In the genomic region with DNA sequence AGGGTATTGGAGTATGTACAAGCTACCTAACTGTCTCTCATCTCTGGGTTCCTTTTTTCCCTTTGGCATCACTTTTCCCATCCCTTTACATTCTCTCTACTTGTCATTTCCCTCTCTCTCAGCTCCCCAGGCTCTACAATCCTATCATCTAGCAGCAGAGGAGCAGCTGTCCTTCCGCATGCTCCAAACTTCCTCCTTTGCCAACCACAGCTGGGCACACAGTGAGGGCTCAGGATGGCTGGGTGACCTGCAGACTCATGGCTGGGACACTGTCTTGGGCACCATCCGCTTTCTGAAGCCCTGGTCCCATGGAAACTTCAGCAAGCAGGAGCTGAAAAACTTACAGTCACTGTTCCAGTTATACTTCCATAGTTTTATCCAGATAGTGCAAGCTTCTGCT, we compare ENCODE assay signal across 24 cellular contexts. TPM values are rescaled to one million over a fixed set of nuclear protein-coding genes. Genes with fewer than 3 reads are reported as not detected.
"Had no signal": no experiment of that assay in that cellular context is flagged by ENCODE, and none has a peak within 500 bp of the region (broad histone marks: within the 10 kb centered on the region; RNA-seq: fewer than 3 reads in every experiment).

No MANE protein-coding gene starts in this region.

- H3K36me3 ChIP-seq: breast epithelium, neutrophil, ovary, prostate gland, tibial nerve had no signal

- H3K27me3 ChIP-seq: breast epithelium, ovary, tibial nerve had no signal

- H3K27ac ChIP-seq: breast epithelium, dorsolateral prefrontal cortex, neutrophil, ovary, prostate gland, tibial nerve had no signal

- H3K9me3 ChIP-seq: neutrophil, ovary, prostate gland, tibial nerve had no signal

- H3K4me3 ChIP-seq: breast epithelium, dorsolateral prefrontal cortex, ovary, prostate gland, tibial nerve had no signal

- DNase-seq: activated CD4-positive, alpha-beta memory T cell treated with anti-CD3 and anti-CD28 coated beads for 36 hours; activated CD4-positive, alpha-beta T cell treated with anti-CD3 and anti-CD28 coated beads for 4 hours; activated CD4-positive, CD25-positive, alpha-beta regulatory T cell; activated naive CD4-positive, alpha-beta T cell treated with anti-CD3 and anti-CD28 coated beads for 36 hours; activated naive CD8-positive, alpha-beta T cell treated with anti-CD3 and anti-CD28 coated beads, Interleukin-2, amount 10 ng/mL, durations not matched to agents 7 days and 5 days; activated T-cell treated with anti-CD3 and anti-CD28 coated beads, Interleukin-2, amount 50 U/mL, for 48 hours; amniotic stem cell; dorsolateral prefrontal cortex; effector memory CD8-positive, alpha-beta T cell; foreskin melanocyte; kidney; ovary; stimulated activated CD4-positive, alpha-beta T cell treated with anti-CD3 and anti-CD28 coated beads, Interleukin-12 subunit alpha, Interleukin-12 subunit beta, amount 100 ng/mL, for 4 hours; stimulated activated CD4-positive, alpha-beta T cell treated with anti-CD3 and anti-CD28 coated beads, Interleukin-4, amount 100 ng/mL, for 4 hours had no signal

- ATAC-seq: effector memory CD8-positive, alpha-beta T cell; esophagus mucosa; right cardiac atrium had no signal

- H3K4me1 ChIP-seq: breast epithelium, prostate gland, tibial nerve had no signal

RNA-seq across cellular contexts. Expression of gene CD1E, which starts 0.6 kb away (rescaled TPM):
- total RNA-seq: activated CD4-positive, alpha-beta memory T cell treated with anti-CD3 and anti-CD28 coated beads for 36 hours; activated naive CD4-positive, alpha-beta T cell treated with anti-CD3 and anti-CD28 coated beads for 36 hours; activated naive CD8-positive, alpha-beta T cell treated with anti-CD3 and anti-CD28 coated beads, Interleukin-2, amount 10 ng/mL, durations not matched to agents 7 days and 5 days; dorsolateral prefrontal cortex; endothelial cell of umbilical vein; esophagus mucosa; lung microvascular endothelial cell; natural killer cell treated with Interleukin-12 subunit alpha and Interleukin-12 subunit beta and Interleukin-15 and Interleukin-18, amount 100 ng/mL, for 72 hours had no signal

RNA-seq across cellular contexts. Expression of gene CD1B, which starts 22.9 kb away (rescaled TPM):
- total RNA-seq: activated CD4-positive, alpha-beta memory T cell treated with anti-CD3 and anti-CD28 coated beads for 36 hours; activated naive CD4-positive, alpha-beta T cell treated with anti-CD3 and anti-CD28 coated beads for 36 hours; activated naive CD8-positive, alpha-beta T cell treated with anti-CD3 and anti-CD28 coated beads, Interleukin-2, amount 10 ng/mL, durations not matched to agents 7 days and 5 days; breast epithelium; dorsolateral prefrontal cortex; endothelial cell of umbilical vein; esophagus mucosa; lung microvascular endothelial cell; natural killer cell treated with Interleukin-12 subunit alpha and Interleukin-12 subunit beta and Interleukin-15 and Interleukin-18, amount 100 ng/mL, for 72 hours; ovary; prostate gland; right cardiac atrium; skeletal muscle tissue; tibial nerve had no signal

RNA-seq across cellular contexts. Expression of gene OR10T2, which starts 45.0 kb away (rescaled TPM):
- total RNA-seq: activated CD4-positive, alpha-beta memory T cell treated with anti-CD3 and anti-CD28 coated beads for 36 hours; activated naive CD4-positive, alpha-beta T cell treated with anti-CD3 and anti-CD28 coated beads for 36 hours; activated naive CD8-positive, alpha-beta T cell treated with anti-CD3 and anti-CD28 coated beads, Interleukin-2, amount 10 ng/mL, durations not matched to agents 7 days and 5 days; breast epithelium; dorsolateral prefrontal cortex; endothelial cell of umbilical vein; esophagus mucosa; kidney; lung microvascular endothelial cell; natural killer cell treated with Interleukin-12 subunit alpha and Interleukin-12 subunit beta and Interleukin-15 and Interleukin-18, amount 100 ng/mL, for 72 hours; ovary; prostate gland; right cardiac atrium; skeletal muscle tissue; tibial nerve had no signal
